In the genomic region with DNA sequence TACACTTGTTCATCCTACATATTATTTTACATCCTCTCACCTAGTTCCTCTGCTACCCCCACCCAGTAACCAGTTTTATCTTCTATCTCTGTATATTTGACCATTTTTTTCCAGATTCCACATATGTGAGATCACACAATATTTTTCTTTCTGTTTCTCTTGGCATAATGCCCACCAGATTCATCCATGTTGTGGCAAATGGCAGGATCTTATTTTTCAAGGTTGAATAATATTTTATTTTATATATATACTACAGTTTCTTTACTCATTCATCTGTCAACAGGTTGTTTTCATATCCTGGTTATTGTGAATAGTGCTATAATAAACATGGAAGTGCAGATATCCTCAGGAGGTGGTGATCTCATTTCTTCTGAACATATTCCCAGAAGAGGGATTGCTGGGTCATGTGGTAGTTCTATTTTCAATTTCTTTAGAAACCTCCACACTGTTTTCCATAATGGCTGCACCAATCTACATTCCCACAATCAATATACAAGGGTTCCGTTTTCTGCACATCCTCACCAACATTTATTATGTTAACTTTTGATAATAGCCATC, we compare ENCODE assay signal across 20 cellular contexts. TPM values are rescaled to one million over a fixed set of nuclear protein-coding genes. Genes with fewer than 3 reads are reported as not detected.
DNase-seq lines count a peak whose midpoint lies in the region; ATAC-seq and TF ChIP-seq lines count a peak whose summit lies in the region.
"Had no signal": no experiment of that assay in that cellular context is flagged by ENCODE, and none has a peak within 500 bp of the region (broad histone marks: within the 10 kb centered on the region; RNA-seq: fewer than 3 reads in every experiment).

No MANE protein-coding gene starts in this region.

- H3K4me1 ChIP-seq in heart left ventricle, result peaks cover 0 to 9% (median 0%) of the 10 kb centered on the region in 12 donors
- H3K4me1 ChIP-seq: esophagus squamous epithelium, right atrium auricular region had no signal

- H3K9me3 ChIP-seq in heart left ventricle, result peaks cover 0 to 3% (median 0%) of the 10 kb centered on the region in 12 donors
- H3K9me3 ChIP-seq: esophagus squamous epithelium, right atrium auricular region had no signal

- DNase-seq in EL, result peak; percentile 55
- DNase-seq in LHCN-M2 (ENCODE audit: low read depth), result peak; percentile 54
- DNase-seq in dermis blood vessel endothelial cell, result peak; percentile 70
- DNase-seq in lung microvascular endothelial cell (ENCODE audit: low read depth in 2 of 2), result peak; percentile 70 to 74
- DNase-seq in heart left ventricle, result no peak
- no peak for DNase-seq in H7
- DNase-seq in NCI-H187 treated with DMSO at 0.1 percent for 48 hours (lab: John Stamatoyannopoulos, UW), result no peak
- DNase-seq: activated CD4-positive, alpha-beta T cell treated with anti-CD3 and anti-CD28 coated beads, Interleukin-2, amount 50 U/mL, for 48 hours; activated naive CD4-positive, alpha-beta T cell treated with anti-CD3 and anti-CD28 coated beads, Interleukin-2, amount 50 U/mL, for 16 hours; activated T-cell treated with anti-CD3 and anti-CD28 coated beads, Interleukin-2, amount 50 U/mL, for 1 hour; CD8-positive, alpha-beta memory T cell; esophagus squamous epithelium; left colon; NCI-H1105; NCI-H2227 treated with DMSO at 0.1 percent for 48 hours; T-helper 1 cell had no signal

- intact Hi-C loops in heart left ventricle (cut with DNase I), result no loop called here

- no peak overlapping the region for H3K27ac ChIP-seq in heart left ventricle
- H3K27ac ChIP-seq: esophagus squamous epithelium, right atrium auricular region had no signal

- H3K36me3 ChIP-seq in heart left ventricle (peaks cover 0 to 14% (median 8%) of the 10 kb centered on the region in 9 donors), H7 (replicated peaks; ENCODE audit: control insufficient read depth, insufficient read depth, low read length) (no peaks in the 10 kb centered on the region; the same call in 1 of the 2 replicates)
- H3K36me3 ChIP-seq: right atrium auricular region had no signal

- no peak for ATAC-seq in heart left ventricle
- ATAC-seq in GM21825 (IDR thresholded peaks at IDR 0.05; ENCODE audit: unreplicated experiment), result no peak
- ATAC-seq: GM23338, left colon, Right ventricle myocardium inferior had no signal

- TF ChIP-seq CTCF in heart left ventricle (IDR thresholded peaks at IDR 0.05), result no peak

- H3K4me3 ChIP-seq in heart left ventricle, result no peak overlapping the region
- no peak overlapping the region for H3K4me3 ChIP-seq in H7 (ENCODE audit: insufficient read depth, low read depth, low read length)
- H3K4me3 ChIP-seq: esophagus squamous epithelium, GM23338, right atrium auricular region had no signal

- TF ChIP-seq POLR2A in heart left ventricle (IDR thresholded peaks at IDR 0.05), result no peak

- H3K27me3 ChIP-seq in heart left ventricle (no peaks in the 10 kb centered on the region), H7 (ENCODE audit: control insufficient read depth, insufficient read depth, low read length) (no peaks in the 10 kb centered on the region)
- H3K27me3 ChIP-seq: esophagus squamous epithelium, right atrium auricular region had no signal

- WGBS in heart left ventricle, 4 donors, result 94 to 98% (median 96%) methylated on average over 1 of the region's 1 CpG

RNA-seq across cellular contexts. Expression of gene THAP9, which starts 48.2 kb away (rescaled TPM):
- total RNA-seq in LHCN-M2 (2014; rRNA removed) (1.8 and 2.3 TPM in 2 replicates), dermis blood vessel endothelial cell (7.7 and 7.8 TPM in 2 replicates), lung microvascular endothelial cell (4.8 and 5.8 TPM in 2 replicates), heart left ventricle (1 to 10 TPM; 3.1 to 7.7 (median 5.4) TPM)
- 0.32 TPM for polyA plus RNA-seq in LHCN-M2 (2012)
- 1 to 10 TPM; 2.9 to 4.4 TPM for polyA plus RNA-seq in heart left ventricle
- 22.9 and 26.2 TPM in 2 replicates for total RNA-seq in H7 (2014; rRNA removed; shearing (Covaris generic))

RNA-seq across cellular contexts. Expression of gene SEC31A, which starts 57.8 kb away (rescaled TPM):
- total RNA-seq in LHCN-M2 (2014; rRNA removed) (179 and 189 TPM in 2 replicates), dermis blood vessel endothelial cell (246 and 316 TPM in 2 replicates), lung microvascular endothelial cell (149 and 166 TPM in 2 replicates), heart left ventricle (100 to 1,000 TPM in 6 of 9 donors, 10 to 100 TPM in 3; 81.0 to 168 (median 101) TPM)
- 174 TPM for polyA plus RNA-seq in LHCN-M2 (2012)
- polyA plus RNA-seq in heart left ventricle, result 10 to 100 TPM; 86.6 to 98.7 TPM
- 117 and 122 TPM in 2 replicates for total RNA-seq in H7 (2014; rRNA removed; shearing (Covaris generic))

Comparison
In these comparisons a context has a peak if more than half of its experiments do, and no peak if none do; other contexts are left out.
1. DNase-seq: peak in EL (single experiment), LHCN-M2 (single experiment), dermis blood vessel endothelial cell (single experiment) and lung microvascular endothelial cell (2 of 2); none in heart left ventricle (0 of 5), H7 (single experiment) and NCI-H187 treated with DMSO at 0.1 percent for 48 hours (single experiment).